ENCODE assay signal across 25 cellular contexts in genomic region chr4:151193414-151193813, GRCh38.
"Had no signal": no experiment of that assay in that cellular context is flagged by ENCODE, and none has a peak within 500 bp of the region (broad histone marks: within the 10 kb centered on the region; RNA-seq: fewer than 3 reads in every experiment).

No MANE protein-coding gene starts in this region.

- H3K27me3 ChIP-seq: dorsolateral prefrontal cortex, gastrocnemius medialis, heart right ventricle, left lung had no signal

- H3K36me3 ChIP-seq: gastrocnemius medialis, heart right ventricle, left lung, lower lobe of right lung had no signal

- H3K27ac Mint-ChIP-seq: endodermal cell, mesothelial cell of epicardium had no signal

- H3K27ac ChIP-seq: coronary artery, epithelial cell of prostate, gastrocnemius medialis, left lung, lower lobe of right lung had no signal

- DNase-seq: dorsolateral prefrontal cortex; effector CD4-positive, alpha-beta T cell; effector memory CD4-positive, alpha-beta T cell; endodermal cell; erythroblast; foreskin melanocyte; gastrocnemius medialis; glutamatergic neuron; head of caudate nucleus; heart right ventricle; hippocampal formation; left cardiac atrium; left lung; left ventricle myocardium superior; lower lobe of right lung; mesenchymal stem cell; mucosa of descending colon had no signal

- H3K4me3 ChIP-seq: coronary artery, dorsolateral prefrontal cortex, gastrocnemius medialis, heart right ventricle, left lung, lower lobe of right lung, mucosa of descending colon had no signal

- ATAC-seq: esophagus mucosa, heart right ventricle, left cardiac atrium, left lung, left ventricle myocardium superior, lower lobe of right lung, mucosa of descending colon had no signal

- H3K9me3 ChIP-seq: gastrocnemius medialis, heart right ventricle, left lung, lower lobe of right lung, mucosa of descending colon had no signal

- H3K4me1 Mint-ChIP-seq: endodermal cell had no signal

- FAIRE-seq: colon, endometrium, islet of Langerhans, keratinocyte had no signal

- H3K4me3 Mint-ChIP-seq: endodermal cell, mesothelial cell of epicardium had no signal
